ENCODE assay signal across 11 cellular contexts in genomic region chr1:23719162-23719820, GRCh38. TPM values are rescaled to one million over a fixed set of nuclear protein-coding genes. Genes with fewer than 3 reads are reported as not detected.
DNase-seq lines count a peak whose midpoint lies in the region; ATAC-seq and TF ChIP-seq lines count a peak whose summit lies in the region.
"Had no signal": no experiment of that assay in that cellular context is flagged by ENCODE, and none has a peak within 500 bp of the region (broad histone marks: within the 10 kb centered on the region; RNA-seq: fewer than 3 reads in every experiment).

No MANE protein-coding gene starts in this region.

- ATAC-seq in SK-N-SH treated with all-trans-retinoic acid at 6 μM for 48 hours (no peak), HG02870 (IDR thresholded peaks at IDR 0.05; ENCODE audit: unreplicated experiment) (no peak)
- no peak for ATAC-seq in stimulated activated naive B cell treated with anti-CD40 and anti-IgM and Interleukin-4, amounts not matched to agents 10 μg/mL and 1 μg/mL and 100 μg/mL, for 72 hours (replicated peaks)

- H3K27me3 ChIP-seq in SK-N-SH (ENCODE audit: insufficient read depth), result no peaks in the 10 kb centered on the region
- no peaks in the 10 kb centered on the region for H3K27me3 ChIP-seq in OCI-LY3 (ENCODE audit: low read depth, low read length)
- H3K27me3 ChIP-seq: right atrium auricular region, tibial artery had no signal

- peaks cover 0 to 3% of the 10 kb centered on the region in 2 experiments for H3K36me3 ChIP-seq in SK-N-SH (replicated peaks in 1 of 2; ENCODE audit: control insufficient read depth in 1 of 2, insufficient read depth in 2 of 2, low read length in 1 of 2)
- no peaks in the 10 kb centered on the region for H3K36me3 ChIP-seq in OCI-LY3 (replicated peaks; ENCODE audit: low read depth, low read length)
- H3K36me3 ChIP-seq: right atrium auricular region, tibial artery had no signal

- TF ChIP-seq CTCF in SK-N-SH (IDR thresholded peaks at IDR 0.05), result no peak
- TF ChIP-seq CTCF in OCI-LY3 (IDR thresholded peaks at IDR 0.05; ENCODE audit: low read depth, low read length), result no peak
- TF ChIP-seq CTCF in epithelial cell of esophagus (IDR thresholded peaks at IDR 0.05; ENCODE audit: insufficient read depth, low read depth, low read length, missing control alignments), result no peak

- DNase-seq in SK-N-SH (no peak), epithelial cell of esophagus (ENCODE audit: low read depth) (peak; percentile 29), substantia nigra (lab: John Stamatoyannopoulos, UW) (no peak)
- no peak for DNase-seq in stimulated activated naive B cell treated with anti-CD40 and anti-IgM and Interleukin-4, amounts not matched to agents 10 μg/mL and 1 μg/mL and 100 μg/mL, for 72 hours
- DNase-seq in activated T-helper 2 cell treated with anti-CD3 and anti-CD28 coated beads, Interferon-gamma antibody, Interleukin-2, Interleukin-4, amounts not matched to agents 10 μg/mL and 5 μg/mL and 100 μg/mL, durations not matched to agents 14 hours and 24 hours and 36 hours (ENCODE audit: low spot score), result no peak
- DNase-seq: DMS79, tibial artery had no signal

- H3K4me3 Mint-ChIP-seq in stimulated activated naive B cell treated with anti-CD40 and anti-IgM and Interleukin-4, amounts not matched to agents 10 μg/mL and 1 μg/mL and 100 μg/mL, for 72 hours, result peak overlapping the region; percentile 5 to 36
- H3K4me3 Mint-ChIP-seq in activated T-helper 2 cell treated with anti-CD3 and anti-CD28 coated beads, Interferon-gamma antibody, Interleukin-2, Interleukin-4, amounts not matched to agents 10 μg/mL and 5 μg/mL and 100 μg/mL, durations not matched to agents 14 hours and 24 hours and 36 hours (ENCODE audit: low read depth), result no peak overlapping the region

- no peak overlapping the region for H3K4me2 ChIP-seq in SK-N-SH
- peak overlapping the region; percentile 100 for H3K4me2 ChIP-seq in OCI-LY3 (ENCODE audit: low read length)

- H3K9me2 ChIP-seq in SK-N-SH, result no peaks in the 10 kb centered on the region

- H3K9me3 Mint-ChIP-seq in stimulated activated naive B cell treated with anti-CD40 and anti-IgM and Interleukin-4, amounts not matched to agents 10 μg/mL and 1 μg/mL and 100 μg/mL, for 72 hours, result no peaks in the 10 kb centered on the region
- no peaks in the 10 kb centered on the region for H3K9me3 Mint-ChIP-seq in activated T-helper 2 cell treated with anti-CD3 and anti-CD28 coated beads, Interferon-gamma antibody, Interleukin-2, Interleukin-4, amounts not matched to agents 10 μg/mL and 5 μg/mL and 100 μg/mL, durations not matched to agents 14 hours and 24 hours and 36 hours

- peaks cover 10 to 33% of the 10 kb centered on the region in 2 donors for H3K36me3 Mint-ChIP-seq in stimulated activated naive B cell treated with anti-CD40 and anti-IgM and Interleukin-4, amounts not matched to agents 10 μg/mL and 1 μg/mL and 100 μg/mL, for 72 hours
- H3K36me3 Mint-ChIP-seq in activated T-helper 2 cell treated with anti-CD3 and anti-CD28 coated beads, Interferon-gamma antibody, Interleukin-2, Interleukin-4, amounts not matched to agents 10 μg/mL and 5 μg/mL and 100 μg/mL, durations not matched to agents 14 hours and 24 hours and 36 hours (ENCODE audit: low read depth), result no peaks in the 10 kb centered on the region

- H3K4me1 ChIP-seq in SK-N-SH (ENCODE audit: control insufficient read depth in 1 of 2, insufficient read depth in 2 of 2, low read depth in 1 of 2, low read length in 1 of 2) (peaks cover 0 to 3% of the 10 kb centered on the region in 2 experiments; a peak in 1 of 4 replicates), OCI-LY3 (ENCODE audit: low read length) (peaks cover 61% of the 10 kb centered on the region)
- H3K4me1 ChIP-seq: tibial artery had no signal

- CTCF ChIA-PET in SK-N-SH (lab: Yijun Ruan, JAX), result interaction anchor here (0.8 to 1.7 kb wide), 5 partner anchors 11 to 125 kb away, joined by 3 to 4 read pairs (median 3); no protein-coding TSS in a partner anchor

- H3K27me3 Mint-ChIP-seq in stimulated activated naive B cell treated with anti-CD40 and anti-IgM and Interleukin-4, amounts not matched to agents 10 μg/mL and 1 μg/mL and 100 μg/mL, for 72 hours, result no peaks in the 10 kb centered on the region
- H3K27me3 Mint-ChIP-seq in activated T-helper 2 cell treated with anti-CD3 and anti-CD28 coated beads, Interferon-gamma antibody, Interleukin-2, Interleukin-4, amounts not matched to agents 10 μg/mL and 5 μg/mL and 100 μg/mL, durations not matched to agents 14 hours and 24 hours and 36 hours (ENCODE audit: low read depth), result no peaks in the 10 kb centered on the region

- POLR2A ChIA-PET in SK-N-SH (lab: Yijun Ruan, JAX), result no interaction called here

- H2AFZ ChIP-seq in SK-N-SH (ENCODE audit: low read depth) (no peak overlapping the region), OCI-LY3 (ENCODE audit: low read depth, low read length) (no peak overlapping the region)

- H3K27ac Mint-ChIP-seq in stimulated activated naive B cell treated with anti-CD40 and anti-IgM and Interleukin-4, amounts not matched to agents 10 μg/mL and 1 μg/mL and 100 μg/mL, for 72 hours, result peak overlapping the region; percentile 90
- H3K27ac Mint-ChIP-seq in activated T-helper 2 cell treated with anti-CD3 and anti-CD28 coated beads, Interferon-gamma antibody, Interleukin-2, Interleukin-4, amounts not matched to agents 10 μg/mL and 5 μg/mL and 100 μg/mL, durations not matched to agents 14 hours and 24 hours and 36 hours, result no peak overlapping the region

- no peaks in the 10 kb centered on the region for H3K9me3 ChIP-seq in SK-N-SH
- H3K9me3 ChIP-seq in OCI-LY3 (ENCODE audit: insufficient read depth, low read length), result no peaks in the 10 kb centered on the region
- H3K9me3 ChIP-seq: right atrium auricular region, tibial artery had no signal

- no peak overlapping the region for H3K4me3 ChIP-seq in SK-N-SH (ENCODE audit: low read depth in 2 of 2, low read length in 1 of 2)
- peak overlapping the region; percentile 37; the same call in 1 of the 2 replicates for H3K4me3 ChIP-seq in OCI-LY3 (ENCODE audit: low read length)
- no peak overlapping the region for H3K4me3 ChIP-seq in epithelial cell of esophagus (ENCODE audit: low read length)
- H3K4me3 ChIP-seq: right atrium auricular region, tibial artery had no signal

- intact Hi-C loops in activated T-helper 2 cell treated with anti-CD3 and anti-CD28 coated beads, Interferon-gamma antibody, Interleukin-2, Interleukin-4, amounts not matched to agents 10 μg/mL and 5 μg/mL and 100 μg/mL, durations not matched to agents 14 hours and 24 hours and 36 hours (cut with micrococcal nuclease), result no loop called here

- no peak overlapping the region for H3K27ac ChIP-seq in SK-N-SH (ENCODE audit: low read depth in 2 of 2, low read length in 1 of 2)
- peak overlapping the region; percentile 100 for H3K27ac ChIP-seq in OCI-LY3 (ENCODE audit: low read length)
- H3K27ac ChIP-seq in substantia nigra (ENCODE audit: low read depth, low read length, poor library complexity, severe bottlenecking), result no peak overlapping the region
- H3K27ac ChIP-seq: right atrium auricular region, tibial artery had no signal

- H3K79me2 ChIP-seq in SK-N-SH (ENCODE audit: insufficient read depth) (peaks cover 47% of the 10 kb centered on the region; the same call in 1 of the 2 replicates), OCI-LY3 (ENCODE audit: low read length) (peaks cover 27% of the 10 kb centered on the region)

- H3F3A ChIP-seq in SK-N-SH (replicated peaks; ENCODE audit: insufficient read depth), result no peaks in the 10 kb centered on the region

- H4K20me1 ChIP-seq in SK-N-SH (ENCODE audit: insufficient read depth) (0 out of 2 replicates have a peak, but pooled peaks cover 25% of the 10 kb centered on the region), OCI-LY3 (ENCODE audit: insufficient read depth, low read length) (no peaks in the 10 kb centered on the region)

- H3K9ac ChIP-seq in SK-N-SH (no peak overlapping the region), OCI-LY3 (ENCODE audit: low read length) (peak overlapping the region; percentile 99)

- peaks cover 32 to 58% of the 10 kb centered on the region in 2 donors for H3K4me1 Mint-ChIP-seq in stimulated activated naive B cell treated with anti-CD40 and anti-IgM and Interleukin-4, amounts not matched to agents 10 μg/mL and 1 μg/mL and 100 μg/mL, for 72 hours
- peaks cover 19% of the 10 kb centered on the region for H3K4me1 Mint-ChIP-seq in activated T-helper 2 cell treated with anti-CD3 and anti-CD28 coated beads, Interferon-gamma antibody, Interleukin-2, Interleukin-4, amounts not matched to agents 10 μg/mL and 5 μg/mL and 100 μg/mL, durations not matched to agents 14 hours and 24 hours and 36 hours (ENCODE audit: low read depth)

- 84% methylated on average over 3 of the region's 3 CpGs for WGBS in SK-N-SH (ENCODE audit: low lambda C conversion rate)

- TF ChIP-seq RAD21 in SK-N-SH (IDR thresholded peaks at IDR 0.05; ENCODE audit: low read length), result no peak

- no peak for TF ChIP-seq EP300 in SK-N-SH (IDR thresholded peaks at IDR 0.05; ENCODE audit: borderline replicate concordance in 1 of 2, low read depth in 1 of 2, low read length in 1 of 2)

TF ChIP-seq in SK-N-SH, 30 proteins besides CTCF, POLR2A, EP300 and RAD21 (continues in another document):
- TF ChIP-seq SIN3A (IDR thresholded peaks at IDR 0.05; ENCODE audit: borderline replicate concordance, low read depth, low read length), result no peak
- no peak for TF ChIP-seq NRF1 (IDR thresholded peaks at IDR 0.05; ENCODE audit: low read depth, low read length)

TF ChIP-seq in SK-N-SH treated with all-trans-retinoic acid at 6 μM for 48 hours, 23 proteins besides CTCF, POLR2A, EP300 and RAD21 (continues in another document):
- TF ChIP-seq ZC3H10 (CRISPR knock-in tag; IDR thresholded peaks at IDR 0.05) (no peak), CSDC2 (CRISPR knock-in tag; IDR thresholded peaks at IDR 0.05) (no peak)

RNA-seq across cellular contexts. Expression of gene ELOA, which starts 24.0 kb away (rescaled TPM):
- polyA plus RNA-seq in SK-N-SH (2012; rRNA removed), result 14.5 and 17.7 TPM in 2 replicates
- polyA plus RNA-seq in SK-N-SH (2012; cell fraction: cytosol; rRNA removed), result 18.0 and 18.4 TPM in 2 replicates
- polyA plus RNA-seq in SK-N-SH (2012; cell fraction: nucleus; rRNA removed), result 20.3 and 24.9 TPM in 2 replicates
- 42.0 and 45.5 TPM in 2 replicates for total RNA-seq in activated T-helper 2 cell treated with anti-CD3 and anti-CD28 coated beads, Interferon-gamma antibody, Interleukin-2, Interleukin-4, amounts not matched to agents 10 μg/mL and 5 μg/mL and 100 μg/mL, durations not matched to agents 14 hours and 24 hours and 36 hours

RNA-seq across cellular contexts. Expression of gene RPL11, which starts 27.7 kb away (rescaled TPM):
- 2,231 and 2,255 TPM in 2 replicates for polyA plus RNA-seq in SK-N-SH (2012; rRNA removed)
- polyA plus RNA-seq in SK-N-SH (2012; cell fraction: cytosol; rRNA removed), result 3,260 and 4,153 TPM in 2 replicates
- polyA plus RNA-seq in SK-N-SH (2012; cell fraction: nucleus; rRNA removed), result 350 and 516 TPM in 2 replicates
- 1,169 and 1,221 TPM in 2 replicates for total RNA-seq in activated T-helper 2 cell treated with anti-CD3 and anti-CD28 coated beads, Interferon-gamma antibody, Interleukin-2, Interleukin-4, amounts not matched to agents 10 μg/mL and 5 μg/mL and 100 μg/mL, durations not matched to agents 14 hours and 24 hours and 36 hours

RNA-seq across cellular contexts. Expression of gene PITHD1, which starts 58.9 kb away (rescaled TPM):
- 36.3 and 41.8 TPM in 2 replicates for polyA plus RNA-seq in SK-N-SH (2012; rRNA removed)
- polyA plus RNA-seq in SK-N-SH (2012; cell fraction: cytosol; rRNA removed), result 46.8 and 56.6 TPM in 2 replicates
- 30.0 and 34.5 TPM in 2 replicates for polyA plus RNA-seq in SK-N-SH (2012; cell fraction: nucleus; rRNA removed)
- total RNA-seq in activated T-helper 2 cell treated with anti-CD3 and anti-CD28 coated beads, Interferon-gamma antibody, Interleukin-2, Interleukin-4, amounts not matched to agents 10 μg/mL and 5 μg/mL and 100 μg/mL, durations not matched to agents 14 hours and 24 hours and 36 hours, result 71.4 and 72.7 TPM in 2 replicates
